1 cellular context compared by ENCODE assay signal in genomic region chr21:42850866-42851391, GRCh38.
TF ChIP-seq lines count a peak whose summit lies in the region.

No MANE protein-coding gene starts in this region.

TF ChIP-seq in GM12878, 131 proteins besides CTCF, POLR2A, EP300 and RAD21:
- 0 out of 2 replicates have a peak, but pooled peaks have one; percentile 13 for TF ChIP-seq YY1 (IDR thresholded peaks at IDR 0.05; ENCODE audit: low read depth, low read length)
- no peak for TF ChIP-seq SMARCA5 (IDR thresholded peaks at IDR 0.05)
- TF ChIP-seq HCFC1 (IDR thresholded peaks at IDR 0.05; ENCODE audit: low read length): no peak
- TF ChIP-seq MAX (IDR thresholded peaks at IDR 0.05; ENCODE audit: low read depth, low read length): no peak
- TF ChIP-seq SMC3 (IDR thresholded peaks at IDR 0.05; ENCODE audit: borderline replicate concordance, low read length): peak; percentile 26; the same call in 1 of the 2 replicates
- TF ChIP-seq, protein P1, sequence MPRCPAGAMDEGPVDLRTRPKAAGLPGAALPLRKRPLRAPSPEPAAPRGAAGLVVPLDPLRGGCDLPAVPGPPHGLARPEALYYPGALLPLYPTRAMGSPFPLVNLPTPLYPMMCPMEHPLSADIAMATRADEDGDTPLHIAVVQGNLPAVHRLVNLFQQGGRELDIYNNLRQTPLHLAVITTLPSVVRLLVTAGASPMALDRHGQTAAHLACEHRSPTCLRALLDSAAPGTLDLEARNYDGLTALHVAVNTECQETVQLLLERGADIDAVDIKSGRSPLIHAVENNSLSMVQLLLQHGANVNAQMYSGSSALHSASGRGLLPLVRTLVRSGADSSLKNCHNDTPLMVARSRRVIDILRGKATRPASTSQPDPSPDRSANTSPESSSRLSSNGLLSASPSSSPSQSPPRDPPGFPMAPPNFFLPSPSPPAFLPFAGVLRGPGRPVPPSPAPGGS (IDR thresholded peaks at IDR 0.05; ENCODE audit: borderline replicate concordance, insufficient read depth, low read depth, low read length, poor library complexity, severe bottlenecking): no peak
- no peak for TF ChIP-seq ELK1 (IDR thresholded peaks at IDR 0.05; ENCODE audit: low read depth, low read length)
- TF ChIP-seq SMAD5 (IDR thresholded peaks at IDR 0.05; ENCODE audit: low read depth): no peak
- TF ChIP-seq E2F8 (IDR thresholded peaks at IDR 0.05; ENCODE audit: low read depth, partially characterized antibody): no peak
- TF ChIP-seq RUNX3 (IDR thresholded peaks at IDR 0.05; ENCODE audit: low read length): peak; percentile 30; the same call in 1 of the 2 replicates
- TF ChIP-seq STAT1 (conservative IDR thresholded peaks at IDR 0.05): no peak
- TF ChIP-seq PKNOX1 (IDR thresholded peaks at IDR 0.05): no peak
- no peak for TF ChIP-seq ZNF687 (IDR thresholded peaks at IDR 0.05)
